In genomic region chr11:65860278-65861164, GRCh38 we compare ENCODE assay signal across 8 cellular contexts. TPM values are rescaled to one million over a fixed set of nuclear protein-coding genes. Genes with fewer than 3 reads are reported as not detected.
DNase-seq lines count a peak whose midpoint lies in the region; ATAC-seq, FAIRE-seq and TF ChIP-seq lines count a peak whose summit lies in the region.

Gene MUS81, plus strand, starts transcription at chr11:65860433. Its CDS starts 321 bp downstream, at chr11:65860754.

- TF ChIP-seq POLR2A in GM12891 (IDR thresholded peaks at IDR 0.05; ENCODE audit: low read depth, low read length) = no peak

- ATAC-seq in HG03432 (IDR thresholded peaks at IDR 0.05; ENCODE audit: unreplicated experiment) = peak; percentile 35
- peak; percentile 70 for ATAC-seq in left lobe of liver
- no peak for ATAC-seq in GM21526 (IDR thresholded peaks at IDR 0.05; ENCODE audit: low FRiP score, unreplicated experiment)

- FAIRE-seq in GM12891 (lab: Jason Lieb, UNC) = peak; percentile 69

- DNase-seq in GM12891 (ENCODE audit: insufficient read length, low spot score) (peak; percentile 94), NCI-H748 treated with DMSO at 0.1 percent for 48 hours (lab: John Stamatoyannopoulos, UW) (peak; percentile 94), cortex of kidney (lab: John Stamatoyannopoulos, UW) (peak; percentile 64), left lobe of liver (ENCODE audit: low spot score) (peak; percentile 97)
- DNase-seq in activated CD4-positive, alpha-beta T cell treated with anti-CD3 and anti-CD28 coated beads, Interleukin-2, amount 50 U/mL, for 1 hour = peak; percentile 98
- DNase-seq in stimulated activated CD4-positive, alpha-beta T cell treated with anti-CD3 and anti-CD28 coated beads, Interleukin-2, amount 100 ng/mL, for 24 hours = peak; percentile 97 to 98

TF ChIP-seq in GM12891, 5 proteins besides CTCF, POLR2A, EP300 and RAD21:
- TF ChIP-seq TAF1 (IDR thresholded peaks at IDR 0.05; ENCODE audit: low read depth, low read length) (peak; percentile 90), POLR2AphosphoS5 (IDR thresholded peaks at IDR 0.05; ENCODE audit: low read depth, low read length) (no peak), SPI1 (IDR thresholded peaks at IDR 0.05; ENCODE audit: low read depth, low read length) (no peak), POU2F2 (IDR thresholded peaks at IDR 0.05; ENCODE audit: low read depth, low read length) (peak; percentile 54; the same call in 1 of the 2 replicates)
TF ChIP-seq in GM12891: peak in this region for 2.

RNA-seq across cellular contexts. Expression of gene MUS81, which starts in this region (rescaled TPM):
- polyA plus RNA-seq in GM12891 (2012; ENCODE audit: low read depth, missing spikeins) = 49.9 TPM
- 14.3 TPM for total RNA-seq in left lobe of liver
